8 cellular contexts compared by ENCODE assay signal in the genomic region with DNA sequence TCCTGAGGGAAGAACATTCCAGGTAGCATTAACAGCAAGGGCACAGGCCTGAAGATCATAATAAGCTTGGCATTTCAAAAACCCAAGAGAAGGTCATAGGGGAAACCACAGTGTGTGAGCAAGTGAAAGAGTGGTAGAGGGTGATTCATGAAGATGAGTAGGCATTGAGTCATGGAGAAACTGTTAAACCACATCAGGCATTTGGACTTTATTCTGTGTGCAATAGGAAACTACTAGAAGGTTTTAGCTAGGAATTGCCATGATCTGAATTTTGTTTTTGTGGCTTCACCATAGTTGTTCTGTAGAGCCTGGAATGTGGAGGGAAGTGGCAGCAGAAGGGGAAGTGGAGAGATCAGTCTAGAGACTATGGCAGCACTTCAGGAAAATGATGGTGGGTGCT.
A peak's percentile ranks its signal among the peaks of the same experiment; 100 is the strongest.
DNase-seq lines count a peak whose midpoint lies in the region; ATAC-seq lines count a peak whose summit lies in the region.

No MANE protein-coding gene starts in this region.

- intact Hi-C loops in activated CD4-positive, alpha-beta T cell treated with anti-CD3 and anti-CD28 coated beads, Interleukin-2, amount 10 ng/mL, durations not matched to agents 24 days and 14 days (cut with micrococcal nuclease): loop anchor here (5.0 kb wide), 1 partner anchor 360 kb away; the partner anchor contains the start of gene PTBP2

- peaks cover 4% of the 10 kb centered on the region for H3K9me3 Mint-ChIP-seq in activated CD4-positive, alpha-beta T cell treated with anti-CD3 and anti-CD28 coated beads, Interleukin-2, amount 10 ng/mL, durations not matched to agents 24 days and 14 days
- peaks cover 14% of the 10 kb centered on the region for H3K9me3 Mint-ChIP-seq in activated naive CD8-positive, alpha-beta T cell treated with anti-CD3 and anti-CD28 coated beads, Interleukin-2, amount 50 U/mL, for 24 hours

- H3K36me3 Mint-ChIP-seq in activated CD4-positive, alpha-beta T cell treated with anti-CD3 and anti-CD28 coated beads, Interleukin-2, amount 10 ng/mL, durations not matched to agents 24 days and 14 days (ENCODE audit: low read depth): no peaks in the 10 kb centered on the region
- no peaks in the 10 kb centered on the region for H3K36me3 Mint-ChIP-seq in activated naive CD8-positive, alpha-beta T cell treated with anti-CD3 and anti-CD28 coated beads, Interleukin-2, amount 50 U/mL, for 24 hours (ENCODE audit: low read depth)

- H3K4me3 Mint-ChIP-seq in activated CD4-positive, alpha-beta T cell treated with anti-CD3 and anti-CD28 coated beads, Interleukin-2, amount 10 ng/mL, durations not matched to agents 24 days and 14 days: peak overlapping the region; percentile 0
- H3K4me3 Mint-ChIP-seq in activated naive CD8-positive, alpha-beta T cell treated with anti-CD3 and anti-CD28 coated beads, Interleukin-2, amount 50 U/mL, for 24 hours: no peak overlapping the region

- no peak for DNase-seq in activated CD4-positive, alpha-beta T cell treated with anti-CD3 and anti-CD28 coated beads, Interleukin-2, amount 10 ng/mL, durations not matched to agents 24 days and 14 days
- DNase-seq in activated CD4-positive, alpha-beta T cell treated with anti-CD3 and anti-CD28 coated beads, Interleukin-2, amount 50 U/mL, for 48 hours: no peak
- DNase-seq in HS-27A (ENCODE audit: low read depth) (peak; percentile 99), pulmonary artery endothelial cell (ENCODE audit: low read depth, low spot score) (peak; percentile 50), NCI-H510A treated with DMSO at 0.1 percent for 48 hours (lab: John Stamatoyannopoulos, UW) (no peak), GM19240 (ENCODE audit: insufficient read length, low spot score) (no peak)
- DNase-seq in activated naive CD8-positive, alpha-beta T cell treated with anti-CD3 and anti-CD28 coated beads, Interleukin-2, amount 50 U/mL, for 24 hours: no peak

- peaks cover 9% of the 10 kb centered on the region for H3K4me1 Mint-ChIP-seq in activated CD4-positive, alpha-beta T cell treated with anti-CD3 and anti-CD28 coated beads, Interleukin-2, amount 10 ng/mL, durations not matched to agents 24 days and 14 days
- H3K4me1 Mint-ChIP-seq in activated naive CD8-positive, alpha-beta T cell treated with anti-CD3 and anti-CD28 coated beads, Interleukin-2, amount 50 U/mL, for 24 hours: peaks cover 13% of the 10 kb centered on the region

- ATAC-seq in activated naive CD8-positive, alpha-beta T cell treated with anti-CD3 and anti-CD28 coated beads, Interleukin-2, amount 50 U/mL, for 24 hours: peak; percentile 93
- no peak for ATAC-seq in GM19023 (IDR thresholded peaks at IDR 0.05; ENCODE audit: unreplicated experiment)

- peak overlapping the region; percentile 64 for H3K27ac Mint-ChIP-seq in activated CD4-positive, alpha-beta T cell treated with anti-CD3 and anti-CD28 coated beads, Interleukin-2, amount 10 ng/mL, durations not matched to agents 24 days and 14 days
- H3K27ac Mint-ChIP-seq in activated naive CD8-positive, alpha-beta T cell treated with anti-CD3 and anti-CD28 coated beads, Interleukin-2, amount 50 U/mL, for 24 hours: peak overlapping the region; percentile 76

- H3K27me3 Mint-ChIP-seq in activated CD4-positive, alpha-beta T cell treated with anti-CD3 and anti-CD28 coated beads, Interleukin-2, amount 10 ng/mL, durations not matched to agents 24 days and 14 days: no peaks in the 10 kb centered on the region
- H3K27me3 Mint-ChIP-seq in activated naive CD8-positive, alpha-beta T cell treated with anti-CD3 and anti-CD28 coated beads, Interleukin-2, amount 50 U/mL, for 24 hours: peaks cover 4% of the 10 kb centered on the region

Comparison
In these comparisons a context has a peak if more than half of its experiments do, and no peak if none do; other contexts are left out.
1. DNase-seq: peak in HS-27A (single experiment) and pulmonary artery endothelial cell (single experiment); none in activated CD4-positive, alpha-beta T cell treated with anti-CD3 and anti-CD28 coated beads, Interleukin-2, amount 10 ng/mL, durations not matched to agents 24 days and 14 days (single experiment), activated CD4-positive, alpha-beta T cell treated with anti-CD3 and anti-CD28 coated beads, Interleukin-2, amount 50 U/mL, for 48 hours (0 of 2), activated naive CD8-positive, alpha-beta T cell treated with anti-CD3 and anti-CD28 coated beads, Interleukin-2, amount 50 U/mL, for 24 hours (single experiment), NCI-H510A treated with DMSO at 0.1 percent for 48 hours (single experiment) and GM19240 (single experiment).